6 cellular contexts compared by ENCODE assay signal in the genomic region with DNA sequence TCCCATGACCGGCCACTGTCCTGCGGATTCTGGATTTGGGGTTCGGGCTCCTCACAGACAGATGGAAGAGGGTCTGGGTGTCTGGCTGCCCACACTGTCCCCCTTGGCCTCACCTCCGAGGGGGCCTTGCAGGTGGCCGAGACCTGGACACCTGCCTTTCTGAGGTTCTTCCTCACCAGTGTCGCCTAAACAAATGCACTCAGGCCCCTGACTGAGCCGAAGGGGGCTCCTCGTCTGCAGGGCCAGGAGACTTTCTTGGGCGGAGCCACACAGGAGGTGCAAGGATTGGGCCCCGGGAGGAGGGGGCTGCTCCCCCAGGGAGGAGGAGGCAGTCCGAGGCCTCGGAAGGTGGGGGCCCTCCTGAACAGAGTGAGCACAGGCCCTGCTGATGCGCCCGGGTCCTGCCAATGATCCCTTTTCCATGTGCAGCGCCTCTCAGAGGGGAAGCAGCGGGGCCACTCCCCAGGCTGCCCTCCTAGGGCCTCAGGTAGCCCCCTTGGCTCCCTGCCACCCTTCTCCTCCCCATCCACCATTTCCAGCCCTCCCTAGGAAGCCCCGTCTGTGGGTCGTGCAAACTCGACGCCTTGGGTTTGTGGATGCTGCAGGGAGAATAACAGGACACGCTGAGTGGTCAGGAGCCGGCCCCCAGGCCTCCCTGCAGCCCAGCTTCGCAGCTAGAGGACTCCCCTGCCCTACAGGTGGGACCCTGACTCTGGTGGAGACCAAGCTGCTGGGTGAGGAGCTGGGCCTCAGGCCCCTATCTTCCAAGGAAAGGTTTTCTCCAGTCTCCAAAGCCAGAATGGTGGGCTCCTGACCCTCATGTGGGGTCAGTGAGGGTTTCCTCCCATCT.
"Had no signal": no experiment of that assay in that cellular context is flagged by ENCODE, and none has a peak within 500 bp of the region (broad histone marks: within the 10 kb centered on the region; RNA-seq: fewer than 3 reads in every experiment).

No MANE protein-coding gene starts in this region.

- H3K4me2 ChIP-seq: GM23338 had no signal

- ATAC-seq: GM23338, HepG2, K562 had no signal

- DNase-seq: H9, HCEC 1CT had no signal

- H3K27ac ChIP-seq: HL-60 had no signal

- H3K4me3 ChIP-seq: GM23338, K562 had no signal

- H2AFZ ChIP-seq: GM23338 had no signal
